In genomic region chr16:29961479-29962343, GRCh38 we compare ENCODE assay signal across 8 cellular contexts. TPM values are rescaled to one million over a fixed set of nuclear protein-coding genes. Genes with fewer than 3 reads are reported as not detected.
DNase-seq lines count a peak whose midpoint lies in the region; ATAC-seq and TF ChIP-seq lines count a peak whose summit lies in the region.

Gene TMEM219, plus strand, starts transcription at chr16:29962079. Its CDS starts 1,065 bp downstream, at chr16:29963144.

- peak; percentile 76 for TF ChIP-seq POLR2A in GM18951 (IDR thresholded peaks at IDR 0.05; ENCODE audit: extremely low read depth, insufficient read depth, insufficient read length)

- peak; percentile 89 for ATAC-seq in HG03196 (IDR thresholded peaks at IDR 0.05; ENCODE audit: unreplicated experiment)

- DNase-seq in AG08395 (ENCODE audit: low spot score) (peak; percentile 99), NCI-H510A (lab: John Stamatoyannopoulos, UW) (peak; percentile 84), cerebellum (ENCODE audit: low spot score) (peak; percentile 98), kidney glomerular epithelial cell (lab: John Stamatoyannopoulos, UW) (peak; percentile 81)
- peak; percentile 91 for DNase-seq in activated CD4-positive, alpha-beta T cell treated with anti-CD3 and anti-CD28 coated beads for 1 hour
- DNase-seq in stimulated activated CD4-positive, alpha-beta T cell treated with anti-CD3 and anti-CD28 coated beads, Interleukin-1b, Interleukin-23, amount 100 ng/mL, for 1 hour (ENCODE audit: low read depth in 2 of 2) = peak; percentile 84 to 91

- in situ Hi-C loops in GM18951 (cut with MboI; ENCODE audit: low sequenced_read_pairs, unreplicated experiment) = no loop called here

RNA-seq across cellular contexts. Expression of gene TMEM219, which starts in this region (rescaled TPM):
- total RNA-seq in cerebellum = 19.1 TPM

Comparison
In these comparisons a context has a peak if more than half of its experiments do, and no peak if none do; other contexts are left out.
1. Peak in every context shown above with its lines: DNase-seq and ATAC-seq.